ENCODE assay signal across 16 cellular contexts in genomic region chr7:150362989-150363769, GRCh38. TPM values are rescaled to one million over a fixed set of nuclear protein-coding genes. Genes with fewer than 3 reads are reported as not detected.
DNase-seq lines count a peak whose midpoint lies in the region; TF ChIP-seq lines count a peak whose summit lies in the region.
"Had no signal": no experiment of that assay in that cellular context is flagged by ENCODE, and none has a peak within 500 bp of the region (broad histone marks: within the 10 kb centered on the region; RNA-seq: fewer than 3 reads in every experiment).

No MANE protein-coding gene starts in this region.

- DNase-seq in A172 (ENCODE audit: low spot score): peak; percentile 49
- DNase-seq in RPMI7951 (ENCODE audit: low read depth): peak; percentile 46
- DNase-seq in nephron progenitor cell: no peak
- DNase-seq in CD1c-positive myeloid dendritic cell (ENCODE audit: extremely low spot score): no peak
- no peak for DNase-seq in GM10266 (ENCODE audit: extremely low spot score)
- DNase-seq in NCI-H446 treated with DMSO at 0.1 percent for 48 hours (lab: John Stamatoyannopoulos, UW): no peak
- DNase-seq in activated CD4-positive, alpha-beta T cell treated with anti-CD3 and anti-CD28 coated beads for 48 hours: no peak
- DNase-seq: activated CD4-positive, CD25-positive, alpha-beta regulatory T cell treated with anti-CD3 and anti-CD28 coated beads, Interleukin-2, amount 50 U/mL, for 72 hours; mesenchymal stem cell; NCI-H1436; NCI-H510A; occipital lobe; transverse colon had no signal

- H3K36me3 Mint-ChIP-seq in IgD-negative memory B cell: peaks cover 4% of the 10 kb centered on the region
- no peaks in the 10 kb centered on the region for H3K36me3 Mint-ChIP-seq in nephron progenitor cell (ENCODE audit: low read depth)

- H3K9me3 Mint-ChIP-seq in IgD-negative memory B cell (no peaks in the 10 kb centered on the region), nephron progenitor cell (no peaks in the 10 kb centered on the region)
- H3K9me3 Mint-ChIP-seq: T-helper 1 cell treated with Interleukin-12 subunit alpha and Interleukin-12 subunit beta and Interleukin-4 antibody, amounts not matched to agents 30 μg/mL and 1 μg/mL, for 36 hours had no signal

- H3K4me1 Mint-ChIP-seq in IgD-negative memory B cell: peaks cover 27 to 39% (median 32%) of the 10 kb centered on the region in 3 donors
- peaks cover 71% of the 10 kb centered on the region for H3K4me1 Mint-ChIP-seq in nephron progenitor cell

- H3K27me3 Mint-ChIP-seq in IgD-negative memory B cell: peaks cover 2% of the 10 kb centered on the region
- H3K27me3 Mint-ChIP-seq in nephron progenitor cell (ENCODE audit: low read depth, poor library complexity): no peaks in the 10 kb centered on the region

- TF ChIP-seq CTCF in nephron progenitor cell (IDR thresholded peaks at IDR 0.05) (no peak), GM10266 (IDR thresholded peaks at IDR 0.05; ENCODE audit: control insufficient read depth, insufficient read depth, low read depth, missing control alignments) (no peak)

- H3K4me3 Mint-ChIP-seq in IgD-negative memory B cell: peak overlapping the region in 1 of 4 donors; percentile 39
- peak overlapping the region; percentile 16 for H3K4me3 Mint-ChIP-seq in nephron progenitor cell
- H3K4me3 Mint-ChIP-seq: T-helper 1 cell treated with Interleukin-12 subunit alpha and Interleukin-12 subunit beta and Interleukin-4 antibody, amounts not matched to agents 30 μg/mL and 1 μg/mL, for 36 hours had no signal

- H3K27ac Mint-ChIP-seq in IgD-negative memory B cell: peak overlapping the region; percentile 46 to 92 (median 86)
- H3K27ac Mint-ChIP-seq in nephron progenitor cell: peak overlapping the region; percentile 73

RNA-seq across cellular contexts. Expression of gene REPIN1, which starts 5.4 kb away (rescaled TPM):
- total RNA-seq in A172 (2014; rRNA removed; shearing (Covaris generic)): 237 and 258 TPM in 2 replicates
- 118 TPM for polyA plus RNA-seq in IgD-negative memory B cell
- 28.2 and 49.3 TPM in 2 replicates for total RNA-seq in RPMI7951 (2014; rRNA removed; shearing (Covaris generic))

RNA-seq across cellular contexts. Expression of gene ZNF775, which starts 16.0 kb away (rescaled TPM):
- total RNA-seq in A172 (2014; rRNA removed; shearing (Covaris generic)): 5.7 and 11.1 TPM in 2 replicates
- 5.1 TPM for polyA plus RNA-seq in IgD-negative memory B cell
- 1.8 and 3.4 TPM in 2 replicates for total RNA-seq in RPMI7951 (2014; rRNA removed; shearing (Covaris generic))

RNA-seq across cellular contexts. Expression of gene RARRES2, which starts 21.8 kb away (rescaled TPM):
- total RNA-seq in A172 (2014; rRNA removed; shearing (Covaris generic)): 48.7 and 50.4 TPM in 2 replicates
- polyA plus RNA-seq in IgD-negative memory B cell: not detected
- total RNA-seq in RPMI7951 (2014; rRNA removed; shearing (Covaris generic)): 1.4 TPM in 1 of 2 replicates, not detected in the other
- total RNA-seq: glomerular endothelial cell had no signal

RNA-seq across cellular contexts. Expression of gene ACTR3C, which starts 39.8 kb away (rescaled TPM):
- total RNA-seq in A172 (2014; rRNA removed; shearing (Covaris generic)): 0.88 and 2.8 TPM in 2 replicates
- polyA plus RNA-seq in IgD-negative memory B cell: 5.2 TPM
- total RNA-seq in RPMI7951 (2014; rRNA removed; shearing (Covaris generic)): 9.7 and 18.1 TPM in 2 replicates

RNA-seq across cellular contexts. Expression of gene LRRC61, which starts 40.0 kb away (rescaled TPM):
- total RNA-seq in A172 (2014; rRNA removed; shearing (Covaris generic)): 0.67 TPM in 1 of 2 replicates, not detected in the other
- polyA plus RNA-seq in IgD-negative memory B cell: 29.1 TPM
- 7.9 and 9.5 TPM in 2 replicates for total RNA-seq in RPMI7951 (2014; rRNA removed; shearing (Covaris generic))

Comparison
In these comparisons a context has a peak if more than half of its experiments do, and no peak if none do; other contexts are left out.
1. DNase-seq: peak in A172 (single experiment) and RPMI7951 (single experiment); none in nephron progenitor cell (single experiment), CD1c-positive myeloid dendritic cell (single experiment), GM10266 (single experiment), NCI-H446 treated with DMSO at 0.1 percent for 48 hours (single experiment) and activated CD4-positive, alpha-beta T cell treated with anti-CD3 and anti-CD28 coated beads for 48 hours (single experiment).
2. RNA of gene RARRES2, which starts 21.8 kb away (total RNA-seq): 48.7 to 50.4 TPM in A172; 1.4 TPM in RPMI7951; every median in the first group is over 10 times any median in the second.